Comparison of ENCODE assay signal across 8 cellular contexts in the genomic region with DNA sequence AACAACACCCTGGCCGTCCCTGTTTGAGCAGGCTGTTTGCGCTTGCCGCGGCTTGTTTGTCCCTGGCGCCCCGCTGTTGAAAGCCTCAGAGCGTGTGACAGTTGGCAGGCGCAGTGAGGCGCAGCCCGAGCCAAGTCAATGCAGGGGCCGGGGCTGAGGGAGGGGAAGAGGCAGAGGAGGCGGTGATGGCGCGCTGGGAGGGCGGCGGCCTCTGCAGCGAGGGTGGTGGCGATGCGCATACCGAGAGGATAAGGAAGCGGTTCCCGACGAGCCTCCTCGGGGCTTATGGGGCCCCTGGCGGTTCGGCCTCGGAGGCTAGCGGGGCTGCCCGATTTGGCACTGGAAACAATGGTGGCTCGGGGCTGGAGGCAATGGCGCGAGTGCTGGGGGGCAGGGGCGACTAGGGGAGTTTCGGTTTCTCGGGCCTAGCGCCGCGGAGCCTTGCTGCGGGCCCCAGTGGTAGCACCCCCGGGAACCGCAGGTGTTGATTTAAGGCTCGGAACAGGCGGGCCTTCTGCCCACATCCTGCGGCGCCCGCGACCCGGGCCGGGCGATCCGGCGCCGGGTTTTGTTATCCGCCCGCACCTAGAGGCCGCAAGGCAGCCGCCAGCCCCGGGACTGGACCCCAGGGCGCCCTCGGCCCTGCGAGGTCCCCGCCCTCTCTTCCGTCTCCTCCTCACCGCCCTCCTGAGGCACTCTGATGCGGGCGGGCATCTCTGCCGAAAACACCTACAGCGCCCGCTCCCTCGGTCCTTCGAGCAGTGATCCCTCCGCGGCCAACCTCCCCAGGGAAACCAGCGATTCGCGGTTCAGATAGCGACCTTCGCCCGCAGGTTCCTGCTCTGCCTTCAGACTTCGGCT.
DNase-seq lines count a peak whose midpoint lies in the region; ATAC-seq and TF ChIP-seq lines count a peak whose summit lies in the region.

No MANE protein-coding gene starts in this region.

- in situ Hi-C loops in brain microvascular endothelial cell (cut with HindIII; ENCODE audit: low pct_ligation_motif_present, low sequenced_read_pairs): no loop called here

- peak; percentile 60 for ATAC-seq in HG03066 (IDR thresholded peaks at IDR 0.05; ENCODE audit: low read depth, unreplicated experiment)

- H3K36me3 ChIP-seq in brain microvascular endothelial cell (replicated peaks): no peaks in the 10 kb centered on the region

- TF ChIP-seq CTCF in 22Rv1 (IDR thresholded peaks at IDR 0.05): no peak
- peak; percentile 24 for TF ChIP-seq CTCF in brain microvascular endothelial cell (IDR thresholded peaks at IDR 0.05; ENCODE audit: low read depth, low read length, missing control alignments)

- peak; percentile 79 for DNase-seq in NCI-H2107 treated with DMSO at 0.1 percent for 48 hours (lab: John Stamatoyannopoulos, UW; ENCODE audit: unreplicated experiment)
- peak; percentile 97 for DNase-seq in UCSD-AML1 (lab: John Stamatoyannopoulos, UW; ENCODE audit: unreplicated experiment)
- peak; percentile 86 for DNase-seq in brain microvascular endothelial cell
- peak; percentile 88 for DNase-seq in skeletal muscle cell (ENCODE audit: low read depth)

- H3K4me3 ChIP-seq in brain microvascular endothelial cell (ENCODE audit: low read depth, low read length): peak overlapping the region; percentile 75
- H3K4me3 ChIP-seq in iPS-11a (ENCODE audit: low read depth, low read length): peak overlapping the region; percentile 92
- peak overlapping the region; percentile 77 for H3K4me3 ChIP-seq in skeletal muscle cell (ENCODE audit: low read depth, low read length)

- no peaks in the 10 kb centered on the region for H3K27me3 ChIP-seq in brain microvascular endothelial cell (replicated peaks)

- peak; percentile 72 for TF ChIP-seq POLR2A in GM18526 (IDR thresholded peaks at IDR 0.05; ENCODE audit: extremely low read depth, insufficient read length)

- H3K27ac ChIP-seq in 22Rv1 (peak overlapping the region; percentile 95), brain microvascular endothelial cell (peak overlapping the region; percentile 76)

Comparison
In these comparisons a context has a peak if more than half of its experiments do, and no peak if none do; other contexts are left out.
1. Peak in every context shown above with its lines: DNase-seq, ATAC-seq, H3K4me3 ChIP-seq and H3K27ac ChIP-seq.